1 cellular context compared by ENCODE assay signal in the genomic region with DNA sequence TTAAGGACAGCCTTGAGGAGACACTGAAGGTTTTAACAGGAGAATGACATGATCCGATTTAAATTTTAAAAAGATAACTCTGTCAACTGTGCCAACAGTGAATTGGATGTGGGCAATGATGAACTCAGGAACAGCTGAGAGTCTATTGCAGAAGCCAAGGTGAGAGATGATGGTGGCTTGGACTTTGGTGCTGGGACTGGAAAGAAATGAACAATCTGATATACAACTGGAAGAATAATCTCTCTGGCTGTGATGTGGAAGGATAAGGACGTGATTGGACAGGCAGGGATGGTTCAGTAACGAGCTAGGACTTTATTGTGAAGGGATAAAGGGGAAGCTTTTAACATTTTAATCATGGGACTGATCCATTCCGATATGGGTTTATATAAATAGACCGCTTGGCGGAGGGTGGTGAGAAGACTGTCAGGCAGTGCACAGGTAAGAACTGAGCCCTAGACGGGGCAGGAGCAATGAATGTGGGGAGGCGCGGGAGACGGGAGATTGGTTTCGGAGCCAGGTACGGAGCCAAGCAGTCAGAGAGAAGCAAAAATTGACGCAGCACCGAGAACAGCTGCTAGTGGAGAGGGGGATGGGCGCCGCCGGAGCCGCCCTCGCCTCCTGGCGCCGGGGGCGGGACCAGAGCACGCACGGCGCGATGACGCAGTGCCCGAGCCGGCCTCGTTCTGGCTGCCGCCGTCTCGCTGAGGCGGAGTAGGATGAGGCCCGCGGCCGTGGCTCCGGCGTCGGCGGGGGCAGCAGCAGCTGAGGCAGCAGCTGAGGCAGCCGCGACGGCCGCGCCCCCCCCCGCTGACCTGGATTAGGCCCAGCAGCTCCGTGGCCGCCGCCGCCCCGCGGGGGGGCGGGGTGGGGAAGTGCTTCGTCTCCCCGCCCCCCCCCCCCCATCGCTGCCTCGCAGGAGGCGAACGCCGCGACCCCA.
TF ChIP-seq lines count a peak whose summit lies in the region.

A gene with protein sequence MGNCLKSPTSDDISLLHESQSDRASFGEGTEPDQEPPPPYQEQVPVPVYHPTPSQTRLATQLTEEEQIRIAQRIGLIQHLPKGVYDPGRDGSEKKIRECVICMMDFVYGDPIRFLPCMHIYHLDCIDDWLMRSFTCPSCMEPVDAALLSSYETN (plus strand): TSS at position 663 of the 937 bp plus-strand sequence. CDS start 484 bp downstream, outside the sequence.

TF ChIP-seq in K562, 482 proteins besides CTCF, POLR2A, EP300 and RAD21 (continued from another document and continues in another):
- TF ChIP-seq, protein P1, sequence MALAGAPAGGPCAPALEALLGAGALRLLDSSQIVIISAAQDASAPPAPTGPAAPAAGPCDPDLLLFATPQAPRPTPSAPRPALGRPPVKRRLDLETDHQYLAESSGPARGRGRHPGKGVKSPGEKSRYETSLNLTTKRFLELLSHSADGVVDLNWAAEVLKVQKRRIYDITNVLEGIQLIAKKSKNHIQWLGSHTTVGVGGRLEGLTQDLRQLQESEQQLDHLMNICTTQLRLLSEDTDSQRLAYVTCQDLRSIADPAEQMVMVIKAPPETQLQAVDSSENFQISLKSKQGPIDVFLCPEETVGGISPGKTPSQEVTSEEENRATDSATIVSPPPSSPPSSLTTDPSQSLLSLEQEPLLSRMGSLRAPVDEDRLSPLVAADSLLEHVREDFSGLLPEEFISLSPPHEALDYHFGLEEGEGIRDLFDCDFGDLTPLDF (CRISPR knock-in tag; IDR thresholded peaks at IDR 0.05): no peak
- TF ChIP-seq DNMT1 (IDR thresholded peaks at IDR 0.05): no peak
- no peak for TF ChIP-seq KDM1A (IDR thresholded peaks at IDR 0.05)
- peak; percentile 78 for TF ChIP-seq SMARCA4 (IDR thresholded peaks at IDR 0.05)
- TF ChIP-seq MXI1 (IDR thresholded peaks at IDR 0.05; ENCODE audit: low read depth, low read length): no peak
- peak; percentile 61; the same call in 1 of the 2 replicates for TF ChIP-seq ELF4 (CRISPR knock-in tag; IDR thresholded peaks at IDR 0.05)
- TF ChIP-seq, protein P2, sequence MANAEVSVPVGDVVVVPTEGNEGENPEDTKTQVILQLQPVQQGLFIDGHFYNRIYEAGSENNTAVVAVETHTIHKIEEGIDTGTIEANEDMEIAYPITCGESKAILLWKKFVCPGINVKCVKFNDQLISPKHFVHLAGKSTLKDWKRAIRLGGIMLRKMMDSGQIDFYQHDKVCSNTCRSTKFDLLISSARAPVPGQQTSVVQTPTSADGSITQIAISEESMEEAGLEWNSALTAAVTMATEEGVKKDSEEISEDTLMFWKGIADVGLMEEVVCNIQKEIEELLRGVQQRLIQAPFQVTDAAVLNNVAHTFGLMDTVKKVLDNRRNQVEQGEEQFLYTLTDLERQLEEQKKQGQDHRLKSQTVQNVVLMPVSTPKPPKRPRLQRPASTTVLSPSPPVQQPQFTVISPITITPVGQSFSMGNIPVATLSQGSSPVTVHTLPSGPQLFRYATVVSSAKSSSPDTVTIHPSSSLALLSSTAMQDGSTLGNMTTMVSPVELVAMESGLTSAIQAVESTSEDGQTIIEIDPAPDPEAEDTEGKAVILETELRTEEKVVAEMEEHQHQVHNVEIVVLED (CRISPR knock-in tag; IDR thresholded peaks at IDR 0.05): peak; percentile 97
- TF ChIP-seq, protein P3, sequence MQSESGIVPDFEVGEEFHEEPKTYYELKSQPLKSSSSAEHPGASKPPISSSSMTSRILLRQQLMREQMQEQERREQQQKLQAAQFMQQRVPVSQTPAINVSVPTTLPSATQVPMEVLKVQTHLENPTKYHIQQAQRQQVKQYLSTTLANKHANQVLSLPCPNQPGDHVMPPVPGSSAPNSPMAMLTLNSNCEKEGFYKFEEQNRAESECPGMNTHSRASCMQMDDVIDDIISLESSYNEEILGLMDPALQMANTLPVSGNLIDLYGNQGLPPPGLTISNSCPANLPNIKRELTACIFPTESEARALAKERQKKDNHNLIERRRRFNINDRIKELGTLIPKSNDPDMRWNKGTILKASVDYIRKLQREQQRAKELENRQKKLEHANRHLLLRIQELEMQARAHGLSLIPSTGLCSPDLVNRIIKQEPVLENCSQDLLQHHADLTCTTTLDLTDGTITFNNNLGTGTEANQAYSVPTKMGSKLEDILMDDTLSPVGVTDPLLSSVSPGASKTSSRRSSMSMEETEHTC (IDR thresholded peaks at IDR 0.05): no peak
- TF ChIP-seq MYC (IDR thresholded peaks at IDR 0.05; ENCODE audit: low read depth, low read length): peak; percentile 76; the same call in 1 of the 2 replicates
- TF ChIP-seq MYC (CRISPR knock-in tag; IDR thresholded peaks at IDR 0.05; ENCODE audit: borderline replicate concordance, low read depth): no peak
- TF ChIP-seq, protein P4, sequence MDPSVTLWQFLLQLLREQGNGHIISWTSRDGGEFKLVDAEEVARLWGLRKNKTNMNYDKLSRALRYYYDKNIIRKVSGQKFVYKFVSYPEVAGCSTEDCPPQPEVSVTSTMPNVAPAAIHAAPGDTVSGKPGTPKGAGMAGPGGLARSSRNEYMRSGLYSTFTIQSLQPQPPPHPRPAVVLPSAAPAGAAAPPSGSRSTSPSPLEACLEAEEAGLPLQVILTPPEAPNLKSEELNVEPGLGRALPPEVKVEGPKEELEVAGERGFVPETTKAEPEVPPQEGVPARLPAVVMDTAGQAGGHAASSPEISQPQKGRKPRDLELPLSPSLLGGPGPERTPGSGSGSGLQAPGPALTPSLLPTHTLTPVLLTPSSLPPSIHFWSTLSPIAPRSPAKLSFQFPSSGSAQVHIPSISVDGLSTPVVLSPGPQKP (CRISPR knock-in tag; IDR thresholded peaks at IDR 0.05): no peak
- no peak for TF ChIP-seq ZNF830 (CRISPR knock-in tag; IDR thresholded peaks at IDR 0.05)
- TF ChIP-seq, protein P5, sequence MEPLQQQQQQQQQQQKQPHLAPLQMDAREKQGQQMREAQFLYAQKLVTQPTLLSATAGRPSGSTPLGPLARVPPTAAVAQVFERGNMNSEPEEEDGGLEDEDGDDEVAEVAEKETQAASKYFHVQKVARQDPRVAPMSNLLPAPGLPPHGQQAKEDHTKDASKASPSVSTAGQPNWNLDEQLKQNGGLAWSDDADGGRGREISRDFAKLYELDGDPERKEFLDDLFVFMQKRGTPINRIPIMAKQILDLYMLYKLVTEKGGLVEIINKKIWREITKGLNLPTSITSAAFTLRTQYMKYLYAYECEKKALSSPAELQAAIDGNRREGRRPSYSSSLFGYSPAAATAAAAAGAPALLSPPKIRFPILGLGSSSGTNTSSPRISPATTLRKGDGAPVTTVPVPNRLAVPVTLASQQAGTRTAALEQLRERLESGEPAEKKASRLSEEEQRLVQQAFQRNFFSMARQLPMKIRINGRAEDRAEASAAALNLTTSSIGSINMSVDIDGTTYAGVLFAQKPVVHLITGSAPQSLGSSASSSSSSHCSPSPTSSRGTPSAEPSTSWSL (CRISPR knock-in tag; IDR thresholded peaks at IDR 0.05; ENCODE audit: borderline replicate concordance): no peak
- peak; percentile 94 for TF ChIP-seq CREM (IDR thresholded peaks at IDR 0.05; ENCODE audit: low read depth)
- TF ChIP-seq SAP30 (IDR thresholded peaks at IDR 0.05; ENCODE audit: borderline replicate concordance, insufficient read depth, low read depth, low read length, poor library complexity, severe bottlenecking): peak; percentile 59
- TF ChIP-seq POLR2B (IDR thresholded peaks at IDR 0.05; ENCODE audit: low read depth, partially characterized antibody): peak; percentile 63
- no peak for TF ChIP-seq MEF2A (IDR thresholded peaks at IDR 0.05; ENCODE audit: control insufficient read depth, low read depth, low read length)
- peak; percentile 39; the same call in 1 of the 2 replicates for TF ChIP-seq TOE1 (IDR thresholded peaks at IDR 0.05; ENCODE audit: borderline replicate concordance)
- TF ChIP-seq TOE1 (CRISPR knock-in tag; IDR thresholded peaks at IDR 0.05; ENCODE audit: borderline replicate concordance, low read depth): no peak
- no peak for TF ChIP-seq ZNF431 (CRISPR knock-in tag; IDR thresholded peaks at IDR 0.05)
- TF ChIP-seq, protein P6, sequence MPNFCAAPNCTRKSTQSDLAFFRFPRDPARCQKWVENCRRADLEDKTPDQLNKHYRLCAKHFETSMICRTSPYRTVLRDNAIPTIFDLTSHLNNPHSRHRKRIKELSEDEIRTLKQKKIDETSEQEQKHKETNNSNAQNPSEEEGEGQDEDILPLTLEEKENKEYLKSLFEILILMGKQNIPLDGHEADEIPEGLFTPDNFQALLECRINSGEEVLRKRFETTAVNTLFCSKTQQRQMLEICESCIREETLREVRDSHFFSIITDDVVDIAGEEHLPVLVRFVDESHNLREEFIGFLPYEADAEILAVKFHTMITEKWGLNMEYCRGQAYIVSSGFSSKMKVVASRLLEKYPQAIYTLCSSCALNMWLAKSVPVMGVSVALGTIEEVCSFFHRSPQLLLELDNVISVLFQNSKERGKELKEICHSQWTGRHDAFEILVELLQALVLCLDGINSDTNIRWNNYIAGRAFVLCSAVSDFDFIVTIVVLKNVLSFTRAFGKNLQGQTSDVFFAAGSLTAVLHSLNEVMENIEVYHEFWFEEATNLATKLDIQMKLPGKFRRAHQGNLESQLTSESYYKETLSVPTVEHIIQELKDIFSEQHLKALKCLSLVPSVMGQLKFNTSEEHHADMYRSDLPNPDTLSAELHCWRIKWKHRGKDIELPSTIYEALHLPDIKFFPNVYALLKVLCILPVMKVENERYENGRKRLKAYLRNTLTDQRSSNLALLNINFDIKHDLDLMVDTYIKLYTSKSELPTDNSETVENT (CRISPR knock-in tag; IDR thresholded peaks at IDR 0.05): peak; percentile 88
- TF ChIP-seq, protein P7, sequence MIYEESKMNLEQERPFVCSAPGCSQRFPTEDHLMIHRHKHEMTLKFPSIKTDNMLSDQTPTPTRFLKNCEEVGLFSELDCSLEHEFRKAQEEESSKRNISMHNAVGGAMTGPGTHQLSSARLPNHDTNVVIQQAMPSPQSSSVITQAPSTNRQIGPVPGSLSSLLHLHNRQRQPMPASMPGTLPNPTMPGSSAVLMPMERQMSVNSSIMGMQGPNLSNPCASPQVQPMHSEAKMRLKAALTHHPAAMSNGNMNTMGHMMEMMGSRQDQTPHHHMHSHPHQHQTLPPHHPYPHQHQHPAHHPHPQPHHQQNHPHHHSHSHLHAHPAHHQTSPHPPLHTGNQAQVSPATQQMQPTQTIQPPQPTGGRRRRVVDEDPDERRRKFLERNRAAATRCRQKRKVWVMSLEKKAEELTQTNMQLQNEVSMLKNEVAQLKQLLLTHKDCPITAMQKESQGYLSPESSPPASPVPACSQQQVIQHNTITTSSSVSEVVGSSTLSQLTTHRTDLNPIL (CRISPR knock-in tag; IDR thresholded peaks at IDR 0.05): no peak
- no peak for TF ChIP-seq SIRT6 (IDR thresholded peaks at IDR 0.05; ENCODE audit: low read depth, low read length)
- TF ChIP-seq, protein P8, sequence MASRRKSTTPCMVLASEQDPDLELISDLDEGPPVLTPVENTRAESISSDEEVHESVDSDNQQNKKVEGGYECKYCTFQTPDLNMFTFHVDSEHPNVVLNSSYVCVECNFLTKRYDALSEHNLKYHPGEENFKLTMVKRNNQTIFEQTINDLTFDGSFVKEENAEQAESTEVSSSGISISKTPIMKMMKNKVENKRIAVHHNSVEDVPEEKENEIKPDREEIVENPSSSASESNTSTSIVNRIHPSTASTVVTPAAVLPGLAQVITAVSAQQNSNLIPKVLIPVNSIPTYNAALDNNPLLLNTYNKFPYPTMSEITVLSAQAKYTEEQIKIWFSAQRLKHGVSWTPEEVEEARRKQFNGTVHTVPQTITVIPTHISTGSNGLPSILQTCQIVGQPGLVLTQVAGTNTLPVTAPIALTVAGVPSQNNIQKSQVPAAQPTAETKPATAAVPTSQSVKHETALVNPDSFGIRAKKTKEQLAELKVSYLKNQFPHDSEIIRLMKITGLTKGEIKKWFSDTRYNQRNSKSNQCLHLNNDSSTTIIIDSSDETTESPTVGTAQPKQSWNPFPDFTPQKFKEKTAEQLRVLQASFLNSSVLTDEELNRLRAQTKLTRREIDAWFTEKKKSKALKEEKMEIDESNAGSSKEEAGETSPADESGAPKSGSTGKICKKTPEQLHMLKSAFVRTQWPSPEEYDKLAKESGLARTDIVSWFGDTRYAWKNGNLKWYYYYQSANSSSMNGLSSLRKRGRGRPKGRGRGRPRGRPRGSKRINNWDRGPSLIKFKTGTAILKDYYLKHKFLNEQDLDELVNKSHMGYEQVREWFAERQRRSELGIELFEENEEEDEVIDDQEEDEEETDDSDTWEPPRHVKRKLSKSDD (conservative IDR thresholded peaks at IDR 0.05; ENCODE audit: low read length): no peak
